1 cellular context compared by ENCODE assay signal in the genomic region with DNA sequence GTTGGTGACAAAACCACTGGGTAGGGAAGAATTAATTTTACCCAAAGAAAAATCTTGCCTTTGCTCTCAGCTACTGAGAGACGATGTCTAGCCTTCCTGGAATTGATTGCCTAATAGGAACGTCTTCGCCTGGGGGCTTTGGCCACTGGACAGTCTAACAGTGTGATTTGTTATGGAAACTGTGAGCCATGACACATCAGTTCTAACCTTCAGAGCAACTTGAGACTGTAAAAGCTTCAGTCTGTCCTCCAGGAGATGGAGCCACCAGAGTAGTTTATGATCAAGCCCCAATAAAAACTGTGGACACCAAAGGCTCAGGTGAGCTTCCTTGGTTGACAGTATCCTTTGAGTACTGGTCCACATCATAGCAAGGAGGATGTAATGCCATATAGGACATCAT.
TF ChIP-seq lines count a peak whose summit lies in the region.

No MANE protein-coding gene starts in this region.

TF ChIP-seq in HepG2, 621 proteins besides CTCF, POLR2A, EP300 and RAD21 (continued from another document):
- TF ChIP-seq, protein P1, sequence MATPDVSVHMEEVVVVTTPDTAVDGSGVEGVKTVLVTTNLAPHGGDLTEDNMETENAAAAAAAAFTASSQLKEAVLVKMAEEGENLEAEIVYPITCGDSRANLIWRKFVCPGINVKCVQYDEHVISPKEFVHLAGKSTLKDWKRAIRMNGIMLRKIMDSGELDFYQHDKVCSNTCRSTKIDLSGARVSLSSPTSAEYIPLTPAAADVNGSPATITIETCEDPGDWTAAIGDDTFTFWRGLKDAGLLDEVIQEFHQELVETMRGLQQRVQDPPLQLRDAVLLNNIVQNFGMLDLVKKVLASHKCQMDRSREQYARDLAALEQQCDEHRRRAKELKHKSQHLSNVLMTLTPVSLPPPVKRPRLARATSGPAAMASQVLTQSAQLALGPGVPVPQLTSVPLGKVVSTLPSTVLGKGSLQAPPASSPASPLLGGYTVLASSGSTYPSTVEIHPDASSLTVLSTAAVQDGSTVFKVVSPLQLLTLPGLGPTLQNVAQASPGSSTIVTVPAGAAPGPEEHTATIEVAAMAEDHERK (CRISPR knock-in tag; IDR thresholded peaks at IDR 0.05; ENCODE audit: low read depth), result no peak
- TF ChIP-seq GABPB1 (CRISPR knock-in tag; IDR thresholded peaks at IDR 0.05), result no peak
- no peak for TF ChIP-seq IRX3 (CRISPR knock-in tag; IDR thresholded peaks at IDR 0.05; ENCODE audit: borderline replicate concordance, low read depth)
- TF ChIP-seq RFX5 (IDR thresholded peaks at IDR 0.05; ENCODE audit: low read depth, low read length), result no peak
- TF ChIP-seq SPEN (CRISPR knock-in tag; IDR thresholded peaks at IDR 0.05; ENCODE audit: low read depth), result no peak
- no peak for TF ChIP-seq CCDC6 (CRISPR knock-in tag; IDR thresholded peaks at IDR 0.05)
- TF ChIP-seq ZNF546 (CRISPR knock-in tag; conservative IDR thresholded peaks at IDR 0.05), result no peak
- TF ChIP-seq, protein P2, sequence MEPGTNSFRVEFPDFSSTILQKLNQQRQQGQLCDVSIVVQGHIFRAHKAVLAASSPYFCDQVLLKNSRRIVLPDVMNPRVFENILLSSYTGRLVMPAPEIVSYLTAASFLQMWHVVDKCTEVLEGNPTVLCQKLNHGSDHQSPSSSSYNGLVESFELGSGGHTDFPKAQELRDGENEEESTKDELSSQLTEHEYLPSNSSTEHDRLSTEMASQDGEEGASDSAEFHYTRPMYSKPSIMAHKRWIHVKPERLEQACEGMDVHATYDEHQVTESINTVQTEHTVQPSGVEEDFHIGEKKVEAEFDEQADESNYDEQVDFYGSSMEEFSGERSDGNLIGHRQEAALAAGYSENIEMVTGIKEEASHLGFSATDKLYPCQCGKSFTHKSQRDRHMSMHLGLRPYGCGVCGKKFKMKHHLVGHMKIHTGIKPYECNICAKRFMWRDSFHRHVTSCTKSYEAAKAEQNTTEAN (CRISPR knock-in tag; conservative IDR thresholded peaks at IDR 0.05), result no peak
- TF ChIP-seq SAFB2 (CRISPR knock-in tag; IDR thresholded peaks at IDR 0.05; ENCODE audit: borderline replicate concordance, low read depth), result no peak
- TF ChIP-seq, protein P3, sequence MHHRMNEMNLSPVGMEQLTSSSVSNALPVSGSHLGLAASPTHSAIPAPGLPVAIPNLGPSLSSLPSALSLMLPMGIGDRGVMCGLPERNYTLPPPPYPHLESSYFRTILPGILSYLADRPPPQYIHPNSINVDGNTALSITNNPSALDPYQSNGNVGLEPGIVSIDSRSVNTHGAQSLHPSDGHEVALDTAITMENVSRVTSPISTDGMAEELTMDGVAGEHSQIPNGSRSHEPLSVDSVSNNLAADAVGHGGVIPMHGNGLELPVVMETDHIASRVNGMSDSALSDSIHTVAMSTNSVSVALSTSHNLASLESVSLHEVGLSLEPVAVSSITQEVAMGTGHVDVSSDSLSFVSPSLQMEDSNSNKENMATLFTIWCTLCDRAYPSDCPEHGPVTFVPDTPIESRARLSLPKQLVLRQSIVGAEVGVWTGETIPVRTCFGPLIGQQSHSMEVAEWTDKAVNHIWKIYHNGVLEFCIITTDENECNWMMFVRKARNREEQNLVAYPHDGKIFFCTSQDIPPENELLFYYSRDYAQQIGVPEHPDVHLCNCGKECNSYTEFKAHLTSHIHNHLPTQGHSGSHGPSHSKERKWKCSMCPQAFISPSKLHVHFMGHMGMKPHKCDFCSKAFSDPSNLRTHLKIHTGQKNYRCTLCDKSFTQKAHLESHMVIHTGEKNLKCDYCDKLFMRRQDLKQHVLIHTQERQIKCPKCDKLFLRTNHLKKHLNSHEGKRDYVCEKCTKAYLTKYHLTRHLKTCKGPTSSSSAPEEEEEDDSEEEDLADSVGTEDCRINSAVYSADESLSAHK (CRISPR knock-in tag; IDR thresholded peaks at IDR 0.05; ENCODE audit: borderline replicate concordance), result no peak
- TF ChIP-seq NCOA1 (CRISPR knock-in tag; IDR thresholded peaks at IDR 0.05), result no peak
- TF ChIP-seq MEIS2 (CRISPR knock-in tag; IDR thresholded peaks at IDR 0.05), result no peak
- no peak for TF ChIP-seq CENPX (CRISPR knock-in tag; IDR thresholded peaks at IDR 0.05)
- TF ChIP-seq, protein P4, sequence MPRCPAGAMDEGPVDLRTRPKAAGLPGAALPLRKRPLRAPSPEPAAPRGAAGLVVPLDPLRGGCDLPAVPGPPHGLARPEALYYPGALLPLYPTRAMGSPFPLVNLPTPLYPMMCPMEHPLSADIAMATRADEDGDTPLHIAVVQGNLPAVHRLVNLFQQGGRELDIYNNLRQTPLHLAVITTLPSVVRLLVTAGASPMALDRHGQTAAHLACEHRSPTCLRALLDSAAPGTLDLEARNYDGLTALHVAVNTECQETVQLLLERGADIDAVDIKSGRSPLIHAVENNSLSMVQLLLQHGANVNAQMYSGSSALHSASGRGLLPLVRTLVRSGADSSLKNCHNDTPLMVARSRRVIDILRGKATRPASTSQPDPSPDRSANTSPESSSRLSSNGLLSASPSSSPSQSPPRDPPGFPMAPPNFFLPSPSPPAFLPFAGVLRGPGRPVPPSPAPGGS (CRISPR knock-in tag; IDR thresholded peaks at IDR 0.05), result no peak
- TF ChIP-seq, protein P5, sequence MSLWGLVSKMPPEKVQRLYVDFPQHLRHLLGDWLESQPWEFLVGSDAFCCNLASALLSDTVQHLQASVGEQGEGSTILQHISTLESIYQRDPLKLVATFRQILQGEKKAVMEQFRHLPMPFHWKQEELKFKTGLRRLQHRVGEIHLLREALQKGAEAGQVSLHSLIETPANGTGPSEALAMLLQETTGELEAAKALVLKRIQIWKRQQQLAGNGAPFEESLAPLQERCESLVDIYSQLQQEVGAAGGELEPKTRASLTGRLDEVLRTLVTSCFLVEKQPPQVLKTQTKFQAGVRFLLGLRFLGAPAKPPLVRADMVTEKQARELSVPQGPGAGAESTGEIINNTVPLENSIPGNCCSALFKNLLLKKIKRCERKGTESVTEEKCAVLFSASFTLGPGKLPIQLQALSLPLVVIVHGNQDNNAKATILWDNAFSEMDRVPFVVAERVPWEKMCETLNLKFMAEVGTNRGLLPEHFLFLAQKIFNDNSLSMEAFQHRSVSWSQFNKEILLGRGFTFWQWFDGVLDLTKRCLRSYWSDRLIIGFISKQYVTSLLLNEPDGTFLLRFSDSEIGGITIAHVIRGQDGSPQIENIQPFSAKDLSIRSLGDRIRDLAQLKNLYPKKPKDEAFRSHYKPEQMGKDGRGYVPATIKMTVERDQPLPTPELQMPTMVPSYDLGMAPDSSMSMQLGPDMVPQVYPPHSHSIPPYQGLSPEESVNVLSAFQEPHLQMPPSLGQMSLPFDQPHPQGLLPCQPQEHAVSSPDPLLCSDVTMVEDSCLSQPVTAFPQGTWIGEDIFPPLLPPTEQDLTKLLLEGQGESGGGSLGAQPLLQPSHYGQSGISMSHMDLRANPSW (CRISPR knock-in tag; IDR thresholded peaks at IDR 0.05; ENCODE audit: borderline replicate concordance), result no peak
